In the genomic region with DNA sequence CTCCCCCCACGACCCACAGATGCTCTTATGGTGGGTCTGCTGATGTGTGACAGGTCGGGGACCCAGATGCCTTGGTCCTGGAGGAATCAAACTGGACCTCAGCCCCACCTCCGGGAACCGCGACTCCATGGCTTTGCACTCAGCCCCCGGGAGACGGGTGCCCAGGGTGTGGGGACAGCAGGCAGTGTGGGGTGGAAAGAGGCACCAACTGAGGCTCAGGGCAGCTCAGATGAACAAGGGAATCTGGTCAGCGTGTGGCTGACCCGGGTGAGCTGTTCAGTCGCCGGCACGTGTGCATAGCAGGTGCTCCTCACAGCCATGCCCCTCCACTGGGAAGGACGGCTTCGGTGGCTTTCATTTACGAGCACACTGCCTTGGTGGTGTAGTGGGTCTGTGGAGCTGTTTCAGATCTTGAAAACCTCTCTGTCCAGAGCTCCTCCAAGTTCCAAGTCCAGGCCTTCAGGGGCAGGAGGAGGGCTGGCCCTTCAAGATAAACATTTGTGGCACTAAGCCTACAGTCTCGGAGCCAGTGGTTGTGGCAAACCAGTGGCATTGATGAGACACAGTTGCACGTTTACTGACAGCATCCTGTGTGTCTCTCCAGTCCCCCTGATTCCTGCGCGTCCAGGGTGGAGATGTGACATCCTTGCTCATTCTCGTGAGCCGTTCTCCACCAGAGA, we compare ENCODE assay signal across 17 cellular contexts.
"Had no signal": no experiment of that assay in that cellular context is flagged by ENCODE, and none has a peak within 500 bp of the region (broad histone marks: within the 10 kb centered on the region; RNA-seq: fewer than 3 reads in every experiment).

No MANE protein-coding gene starts in this region.

- H3K4me3 ChIP-seq: lower lobe of right lung, pancreas, tibial nerve had no signal

- DNase-seq: activated CD4-positive, alpha-beta T cell treated with anti-CD3 and anti-CD28 coated beads, Interleukin-2, amount 10 ng/mL, durations not matched to agents 7 days and 5 days; activated gamma-delta T cell; activated T-cell treated with anti-CD3 and anti-CD28 coated beads, Interleukin-2, amount 50 U/mL, for 48 hours; caudate nucleus; effector CD4-positive, alpha-beta T cell; foreskin fibroblast; glutamatergic neuron; immature natural killer cell; lower lobe of right lung; midbrain; stimulated activated CD4-positive, alpha-beta T cell treated with anti-CD3 and anti-CD28 coated beads, Interleukin-2, amount 100 ng/mL, for 48 hours; stimulated activated naive B cell treated with anti-CD40 and anti-IgM and Interleukin-4, amounts not matched to agents 10 μg/mL and 1 μg/mL and 100 μg/mL, for 72 hours; substantia nigra; T-helper 9 cell had no signal

- H3K9me3 ChIP-seq: lower lobe of right lung, pancreas, tibial nerve had no signal

- ATAC-seq: activated naive CD4-positive, alpha-beta T cell treated with anti-CD3 and anti-CD28 coated beads, Interleukin-2, amount 50 U/mL, for 72 hours; lower lobe of right lung; pancreas; stimulated activated naive B cell treated with anti-CD40 and anti-IgM and Interleukin-4, amounts not matched to agents 10 μg/mL and 1 μg/mL and 100 μg/mL, for 72 hours had no signal

- H3K27ac ChIP-seq: lower lobe of right lung, pancreas, tibial nerve had no signal

- H3K4me1 ChIP-seq: lower lobe of right lung, pancreas, tibial nerve had no signal

- H3K36me3 ChIP-seq: lower lobe of right lung, pancreas, tibial nerve had no signal

- H3K27me3 ChIP-seq: pancreas, tibial nerve had no signal
